In genomic region chr15:41827880-41828746, GRCh38 we compare ENCODE assay signal across 1 cellular context.
TF ChIP-seq lines count a peak whose summit lies in the region.

JMJD7 (plus strand) TSS chr15:41828092; CDS start chr15:41828125, 33 bp downstream.

TF ChIP-seq in K562, 482 proteins besides CTCF, POLR2A, EP300 and RAD21 (continued from another document and continues in another):
- TF ChIP-seq RREB1 (CRISPR knock-in tag; IDR thresholded peaks at IDR 0.05) (no peak), ARID4B (CRISPR knock-in tag; IDR thresholded peaks at IDR 0.05) (peak; percentile 86), ATF2 (CRISPR knock-in tag; IDR thresholded peaks at IDR 0.05) (no peak), TEAD2 (tag; IDR thresholded peaks at IDR 0.05) (no peak), FOXM1 (IDR thresholded peaks at IDR 0.05; ENCODE audit: low read depth) (no peak), FOXM1 (CRISPR knock-in tag; IDR thresholded peaks at IDR 0.05; ENCODE audit: low read depth) (0 out of 2 replicates have a peak, but pooled peaks have one; percentile 55), NCOA2 (IDR thresholded peaks at IDR 0.05; ENCODE audit: partially characterized antibody in 2 of 2) (no peak), HDAC2 (IDR thresholded peaks at IDR 0.05) (peak; percentile 79), SMAD4 (CRISPR knock-in tag; conservative IDR thresholded peaks at IDR 0.05) (0 out of 2 replicates have a peak, but pooled peaks have one; percentile 40), ZNF146 (CRISPR knock-in tag; IDR thresholded peaks at IDR 0.05; ENCODE audit: unreplicated experiment) (no peak), ERF (CRISPR knock-in tag; IDR thresholded peaks at IDR 0.05) (no peak), ZNF583 (CRISPR knock-in tag; IDR thresholded peaks at IDR 0.05) (no peak), POU5F1 (IDR thresholded peaks at IDR 0.05; ENCODE audit: borderline replicate concordance, low read depth, low read length, partially characterized antibody) (no peak), BCLAF1 (IDR thresholded peaks at IDR 0.05; ENCODE audit: borderline replicate concordance in 1 of 2, control insufficient read depth in 1 of 2, low read depth in 2 of 2, low read length in 1 of 2) (no peak), SIN3A (IDR thresholded peaks at IDR 0.05; ENCODE audit: borderline replicate concordance in 2 of 2, control insufficient read depth in 1 of 2, low read depth in 2 of 2, low read length in 2 of 2) (peak; percentile 63 to 80; a peak in 3 of 4 replicates), DACH1 (IDR thresholded peaks at IDR 0.05; ENCODE audit: partially characterized antibody) (peak; percentile 58), ELF1 (tag; IDR thresholded peaks at IDR 0.05) (no peak), POLR3A (IDR thresholded peaks at IDR 0.05; ENCODE audit: borderline replicate concordance, extremely low read depth, insufficient read depth, insufficient read length) (no peak), ZNF143 (CRISPR knock-in tag; IDR thresholded peaks at IDR 0.05) (no peak), C11orf30 (IDR thresholded peaks at IDR 0.05; ENCODE audit: low read depth) (no peak), NR2C1 (IDR thresholded peaks at IDR 0.05) (no peak), NR2C1 (tag; IDR thresholded peaks at IDR 0.05) (no peak), PHF8 (IDR thresholded peaks at IDR 0.05; ENCODE audit: borderline replicate concordance, low read length) (peak; percentile 91), ZNF75A (CRISPR knock-in tag; IDR thresholded peaks at IDR 0.05) (no peak), NR0B1 (IDR thresholded peaks at IDR 0.05; ENCODE audit: partially characterized antibody) (no peak), ZBTB40 (IDR thresholded peaks at IDR 0.05) (0 out of 2 replicates have a peak, but pooled peaks have one; percentile 50), ZBTB40 (CRISPR knock-in tag; IDR thresholded peaks at IDR 0.05) (no peak), HNRNPH1 (optimal IDR thresholded peaks at IDR 0.05; ENCODE audit: low read depth, low read length) (no peak), RFX5 (IDR thresholded peaks at IDR 0.05; ENCODE audit: low read depth, low read length) (no peak), ZNF217 (CRISPR knock-in tag; IDR thresholded peaks at IDR 0.05) (no peak), TAL1 (IDR thresholded peaks at IDR 0.05) (peak; percentile 31; the same call in 1 of the 2 replicates), TRIM24 (IDR thresholded peaks at IDR 0.05) (no peak), PML (IDR thresholded peaks at IDR 0.05; ENCODE audit: low read length) (peak; percentile 46), ZNF785 (CRISPR knock-in tag; IDR thresholded peaks at IDR 0.05) (no peak)
